In the genomic region with DNA sequence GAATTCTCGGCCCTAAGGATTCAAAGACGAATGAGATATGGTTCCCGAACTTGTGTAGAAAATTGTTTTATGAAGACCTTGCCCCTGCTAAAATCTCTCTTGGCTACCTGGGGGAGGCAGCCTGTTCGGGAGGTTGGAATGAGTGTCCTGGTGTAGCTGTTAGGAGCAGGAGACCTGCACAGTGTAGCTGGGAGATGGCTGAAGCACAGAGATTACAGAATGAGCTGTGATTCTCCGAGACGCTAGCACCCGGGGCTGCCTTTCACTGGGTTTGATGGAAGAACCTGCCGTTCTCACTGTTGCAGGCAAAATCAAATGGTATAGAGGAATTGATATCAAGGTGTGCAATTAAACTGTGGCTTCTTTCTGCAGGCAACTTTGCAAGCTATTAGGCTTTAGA, we compare ENCODE assay signal across 1 cellular context.
TF ChIP-seq lines count a peak whose summit lies in the region.

No MANE protein-coding gene starts in this region.

TF ChIP-seq in HEK293, 187 proteins besides CTCF, POLR2A, EP300 and RAD21 (continued from another document):
- TF ChIP-seq KLF7 (tag by site-specific recombination; IDR thresholded peaks at IDR 0.05; ENCODE audit: borderline replicate concordance) (no peak), ZNF501 (tag by site-specific recombination; IDR thresholded peaks at IDR 0.05) (no peak), ZNF768 (tag by site-specific recombination; IDR thresholded peaks at IDR 0.05) (no peak), IKZF3 (tag by site-specific recombination; IDR thresholded peaks at IDR 0.05) (no peak), ZNF660 (tag by site-specific recombination; IDR thresholded peaks at IDR 0.05) (no peak), BCL11B (tag by site-specific recombination; IDR thresholded peaks at IDR 0.05; ENCODE audit: low read depth) (no peak), ZNF174 (tag by site-specific recombination; IDR thresholded peaks at IDR 0.05) (no peak)
- TF ChIP-seq, protein P1, sequence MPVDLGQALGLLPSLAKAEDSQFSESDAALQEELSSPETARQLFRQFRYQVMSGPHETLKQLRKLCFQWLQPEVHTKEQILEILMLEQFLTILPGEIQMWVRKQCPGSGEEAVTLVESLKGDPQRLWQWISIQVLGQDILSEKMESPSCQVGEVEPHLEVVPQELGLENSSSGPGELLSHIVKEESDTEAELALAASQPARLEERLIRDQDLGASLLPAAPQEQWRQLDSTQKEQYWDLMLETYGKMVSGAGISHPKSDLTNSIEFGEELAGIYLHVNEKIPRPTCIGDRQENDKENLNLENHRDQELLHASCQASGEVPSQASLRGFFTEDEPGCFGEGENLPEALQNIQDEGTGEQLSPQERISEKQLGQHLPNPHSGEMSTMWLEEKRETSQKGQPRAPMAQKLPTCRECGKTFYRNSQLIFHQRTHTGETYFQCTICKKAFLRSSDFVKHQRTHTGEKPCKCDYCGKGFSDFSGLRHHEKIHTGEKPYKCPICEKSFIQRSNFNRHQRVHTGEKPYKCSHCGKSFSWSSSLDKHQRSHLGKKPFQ (tag by site-specific recombination; IDR thresholded peaks at IDR 0.05), result no peak
- TF ChIP-seq, protein P2, sequence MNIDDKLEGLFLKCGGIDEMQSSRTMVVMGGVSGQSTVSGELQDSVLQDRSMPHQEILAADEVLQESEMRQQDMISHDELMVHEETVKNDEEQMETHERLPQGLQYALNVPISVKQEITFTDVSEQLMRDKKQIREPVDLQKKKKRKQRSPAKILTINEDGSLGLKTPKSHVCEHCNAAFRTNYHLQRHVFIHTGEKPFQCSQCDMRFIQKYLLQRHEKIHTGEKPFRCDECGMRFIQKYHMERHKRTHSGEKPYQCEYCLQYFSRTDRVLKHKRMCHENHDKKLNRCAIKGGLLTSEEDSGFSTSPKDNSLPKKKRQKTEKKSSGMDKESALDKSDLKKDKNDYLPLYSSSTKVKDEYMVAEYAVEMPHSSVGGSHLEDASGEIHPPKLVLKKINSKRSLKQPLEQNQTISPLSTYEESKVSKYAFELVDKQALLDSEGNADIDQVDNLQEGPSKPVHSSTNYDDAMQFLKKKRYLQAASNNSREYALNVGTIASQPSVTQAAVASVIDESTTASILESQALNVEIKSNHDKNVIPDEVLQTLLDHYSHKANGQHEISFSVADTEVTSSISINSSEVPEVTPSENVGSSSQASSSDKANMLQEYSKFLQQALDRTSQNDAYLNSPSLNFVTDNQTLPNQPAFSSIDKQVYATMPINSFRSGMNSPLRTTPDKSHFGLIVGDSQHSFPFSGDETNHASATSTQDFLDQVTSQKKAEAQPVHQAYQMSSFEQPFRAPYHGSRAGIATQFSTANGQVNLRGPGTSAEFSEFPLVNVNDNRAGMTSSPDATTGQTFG (tag by site-specific recombination; IDR thresholded peaks at IDR 0.05; ENCODE audit: borderline replicate concordance), result no peak
- TF ChIP-seq, protein P3, sequence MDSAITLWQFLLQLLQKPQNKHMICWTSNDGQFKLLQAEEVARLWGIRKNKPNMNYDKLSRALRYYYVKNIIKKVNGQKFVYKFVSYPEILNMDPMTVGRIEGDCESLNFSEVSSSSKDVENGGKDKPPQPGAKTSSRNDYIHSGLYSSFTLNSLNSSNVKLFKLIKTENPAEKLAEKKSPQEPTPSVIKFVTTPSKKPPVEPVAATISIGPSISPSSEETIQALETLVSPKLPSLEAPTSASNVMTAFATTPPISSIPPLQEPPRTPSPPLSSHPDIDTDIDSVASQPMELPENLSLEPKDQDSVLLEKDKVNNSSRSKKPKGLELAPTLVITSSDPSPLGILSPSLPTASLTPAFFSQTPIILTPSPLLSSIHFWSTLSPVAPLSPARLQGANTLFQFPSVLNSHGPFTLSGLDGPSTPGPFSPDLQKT (IDR thresholded peaks at IDR 0.05; ENCODE audit: borderline replicate concordance, low read depth, low read length), result no peak
